In genomic region chr9:113452206-113452605, GRCh38 we compare ENCODE assay signal across 17 cellular contexts. TPM values are rescaled to one million over a fixed set of nuclear protein-coding genes. Genes with fewer than 3 reads are reported as not detected.
"Had no signal": no experiment of that assay in that cellular context is flagged by ENCODE, and none has a peak within 500 bp of the region (broad histone marks: within the 10 kb centered on the region; RNA-seq: fewer than 3 reads in every experiment).

No MANE protein-coding gene starts in this region.

- H3K27ac Mint-ChIP-seq: nephron progenitor cell; stimulated activated naive B cell treated with anti-CD40 and anti-IgM and Interleukin-4, amounts not matched to agents 10 μg/mL and 1 μg/mL and 100 μg/mL, for 72 hours; stimulated activated naive CD8-positive, alpha-beta T cell treated with anti-CD3 and anti-CD28 coated beads, Interleukin-15, amount 100 ng/mL, for 72 hours; type B pancreatic cell had no signal

- H3K27me3 ChIP-seq: gastrocnemius medialis, neutrophil, testis had no signal

- H3K27ac ChIP-seq: neutrophil, psoas muscle, testis had no signal

- ATAC-seq: esophagus mucosa; gastrocnemius medialis; left colon; naive thymus-derived CD4-positive, alpha-beta T cell; psoas muscle; sciatic nerve; stimulated activated naive B cell treated with anti-CD40 and anti-IgM and Interleukin-4, amounts not matched to agents 10 μg/mL and 1 μg/mL and 100 μg/mL, for 72 hours; stimulated activated naive CD8-positive, alpha-beta T cell treated with anti-CD3 and anti-CD28 coated beads, Interleukin-15, amount 100 ng/mL, for 72 hours had no signal

- H3K4me3 ChIP-seq: gastrocnemius medialis, psoas muscle, testis had no signal

- H3K36me3 ChIP-seq: gastrocnemius medialis, neutrophil had no signal

- H3K9me3 Mint-ChIP-seq: naive thymus-derived CD4-positive, alpha-beta T cell; nephron progenitor cell; stimulated activated naive B cell treated with anti-CD40 and anti-IgM and Interleukin-4, amounts not matched to agents 10 μg/mL and 1 μg/mL and 100 μg/mL, for 72 hours; stimulated activated naive CD8-positive, alpha-beta T cell treated with anti-CD3 and anti-CD28 coated beads, Interleukin-15, amount 100 ng/mL, for 72 hours; type B pancreatic cell had no signal

- H3K9me3 ChIP-seq: gastrocnemius medialis, neutrophil, psoas muscle, testis had no signal

- H3K4me3 Mint-ChIP-seq: naive thymus-derived CD4-positive, alpha-beta T cell; nephron progenitor cell; stimulated activated naive B cell treated with anti-CD40 and anti-IgM and Interleukin-4, amounts not matched to agents 10 μg/mL and 1 μg/mL and 100 μg/mL, for 72 hours; stimulated activated naive CD8-positive, alpha-beta T cell treated with anti-CD3 and anti-CD28 coated beads, Interleukin-15, amount 100 ng/mL, for 72 hours; type B pancreatic cell had no signal

- H3K36me3 Mint-ChIP-seq: naive thymus-derived CD4-positive, alpha-beta T cell; stimulated activated naive B cell treated with anti-CD40 and anti-IgM and Interleukin-4, amounts not matched to agents 10 μg/mL and 1 μg/mL and 100 μg/mL, for 72 hours; type B pancreatic cell had no signal

- H3K27me3 Mint-ChIP-seq: naive thymus-derived CD4-positive, alpha-beta T cell; stimulated activated naive B cell treated with anti-CD40 and anti-IgM and Interleukin-4, amounts not matched to agents 10 μg/mL and 1 μg/mL and 100 μg/mL, for 72 hours; stimulated activated naive CD8-positive, alpha-beta T cell treated with anti-CD3 and anti-CD28 coated beads, Interleukin-15, amount 100 ng/mL, for 72 hours; type B pancreatic cell had no signal

- DNase-seq: effector memory CD4-positive, alpha-beta T cell; gastrocnemius medialis; left colon; mesendoderm; naive thymus-derived CD4-positive, alpha-beta T cell; nephron progenitor cell; psoas muscle; retina; stimulated activated CD4-positive, alpha-beta T cell treated with anti-CD3 and anti-CD28 coated beads, Interleukin-2, amount 100 ng/mL, for 24 hours; stimulated activated CD4-positive, alpha-beta T cell treated with anti-CD3 and anti-CD28 coated beads, Interleukin-4, amount 100 ng/mL, for 4 hours; stimulated activated naive B cell treated with anti-CD40 and anti-IgM and Interleukin-4, amounts not matched to agents 10 μg/mL and 1 μg/mL and 100 μg/mL, for 72 hours; stimulated activated naive CD8-positive, alpha-beta T cell treated with anti-CD3 and anti-CD28 coated beads, Interleukin-15, amount 100 ng/mL, for 72 hours; testis had no signal

RNA-seq across cellular contexts. Expression of gene C9orf43, which starts 41.7 kb away (rescaled TPM):
- total RNA-seq: gastrocnemius medialis had no signal
